9 cellular contexts compared by ENCODE assay signal in genomic region chr3:42572278-42572677, GRCh38. TPM values are rescaled to one million over a fixed set of nuclear protein-coding genes. Genes with fewer than 3 reads are reported as not detected.
A peak's percentile ranks its signal among the peaks of the same experiment; 100 is the strongest.
DNase-seq lines count a peak whose midpoint lies in the region; ATAC-seq, FAIRE-seq and TF ChIP-seq lines count a peak whose summit lies in the region.
"Had no signal": no experiment of that assay in that cellular context is flagged by ENCODE, and none has a peak within 500 bp of the region (broad histone marks: within the 10 kb centered on the region; RNA-seq: fewer than 3 reads in every experiment).

No MANE protein-coding gene starts in this region.

- peaks cover 10 to 24% (median 19%) of the 10 kb centered on the region in 7 donors for H3K9me3 Mint-ChIP-seq in CD14-positive monocyte

- FAIRE-seq in GM12891 (lab: Jason Lieb, UNC): peak; percentile 86

- no peaks in the 10 kb centered on the region for H3K27me3 Mint-ChIP-seq in CD14-positive monocyte (ENCODE audit: low read depth in 3 of 3)

- H3K18ac ChIP-seq in mesendoderm (ENCODE audit: low read length): no peak overlapping the region

- no peak overlapping the region for H3K56ac ChIP-seq in mesendoderm (ENCODE audit: low read length)

- no peaks in the 10 kb centered on the region for H3K4me1 ChIP-seq in mesendoderm (ENCODE audit: control insufficient read depth, low read depth, low read length)

- H4K5ac ChIP-seq in mesendoderm (ENCODE audit: low read length): no peak overlapping the region

- H3K23ac ChIP-seq in mesendoderm (ENCODE audit: low read length): no peak overlapping the region

- no peak overlapping the region for H2AK5ac ChIP-seq in mesendoderm (ENCODE audit: low read length)

- H3K36me3 ChIP-seq in mesendoderm (ENCODE audit: control insufficient read depth, insufficient read depth, low read length): no peaks in the 10 kb centered on the region

- no peak overlapping the region for H3K9ac ChIP-seq in mesendoderm (ENCODE audit: low read length)

- ATAC-seq in GM21576 (IDR thresholded peaks at IDR 0.05; ENCODE audit: unreplicated experiment): no peak

- no peak for TF ChIP-seq POLR2A in GM12891 (IDR thresholded peaks at IDR 0.05; ENCODE audit: low read depth, low read length)

- H3K4me3 ChIP-seq in choroid plexus epithelial cell (ENCODE audit: low read depth, low read length) (no peak overlapping the region), mesendoderm (ENCODE audit: low read length) (no peak overlapping the region)

- H2BK120ac ChIP-seq in mesendoderm (ENCODE audit: low read depth, low read length): no peak overlapping the region

- no peak overlapping the region for H3K4me2 ChIP-seq in mesendoderm (ENCODE audit: low read length)

- peak overlapping the region in 2 of 7 donors; percentile 5 to 7 for H3K27ac Mint-ChIP-seq in CD14-positive monocyte

- TF ChIP-seq CTCF in CD14-positive monocyte (IDR thresholded peaks at IDR 0.05): peak; percentile 47
- TF ChIP-seq CTCF in choroid plexus epithelial cell (conservative IDR thresholded peaks at IDR 0.05; ENCODE audit: low read depth, low read length): peak; percentile 71

- H4K8ac ChIP-seq in mesendoderm (ENCODE audit: low read depth, low read length): no peak overlapping the region

- peaks cover 5% of the 10 kb centered on the region for H3K4me1 Mint-ChIP-seq in CD14-positive monocyte

- no CpG with 5 or more reads among the region's 3 CpGs for WGBS in mesendoderm (ENCODE audit: extremely low coverage, insufficient coverage, low lambda C conversion rate)

- H3K27ac ChIP-seq in mesendoderm (ENCODE audit: low read depth, low read length): no peak overlapping the region

- H3K79me1 ChIP-seq in mesendoderm (ENCODE audit: low read length): peaks cover 3% of the 10 kb centered on the region

- H3K27me3 ChIP-seq in mesendoderm (ENCODE audit: insufficient read depth, low read length, poor library complexity): no peaks in the 10 kb centered on the region

- H2BK15ac ChIP-seq in mesendoderm (replicated peaks; ENCODE audit: low read depth): no peak overlapping the region

- H3K36me3 Mint-ChIP-seq in CD14-positive monocyte: peaks cover 43 to 61% of the 10 kb centered on the region in 2 donors

- no peak overlapping the region for H3K4ac ChIP-seq in mesendoderm (ENCODE audit: low read depth, low read length)

- H3K79me2 ChIP-seq in mesendoderm (ENCODE audit: control insufficient read depth, insufficient read depth, low read length): no peaks in the 10 kb centered on the region

- H2BK5ac ChIP-seq in mesendoderm (ENCODE audit: low read length): no peak overlapping the region

- no peak for DNase-seq in CD14-positive monocyte (ENCODE audit: low spot score)
- no peak for DNase-seq in GM12891 (ENCODE audit: insufficient read length, low spot score)
- peak; percentile 47 for DNase-seq in NCI-H69 (lab: John Stamatoyannopoulos, UW)
- peak; percentile 54 for DNase-seq in choroid plexus epithelial cell (ENCODE audit: low read depth)
- peak; percentile 91 for DNase-seq in mesendoderm
- no peak for DNase-seq in stimulated activated CD8-positive, alpha-beta memory T cell treated with anti-CD3 and anti-CD28 coated beads, Interleukin-4, amount 100 ng/mL, for 48 hours
- no peak for DNase-seq in NCI-H2196 (lab: John Stamatoyannopoulos, UW; ENCODE audit: unreplicated experiment)

- no peak overlapping the region for H3K4me3 Mint-ChIP-seq in CD14-positive monocyte
- H3K4me3 Mint-ChIP-seq: immature natural killer cell had no signal

- intact Hi-C loops in CD14-positive monocyte (cut with micrococcal nuclease): no loop called here

TF ChIP-seq in GM12891, 5 proteins besides CTCF, POLR2A, EP300 and RAD21:
- TF ChIP-seq TAF1 (IDR thresholded peaks at IDR 0.05; ENCODE audit: low read depth, low read length): no peak
- TF ChIP-seq POU2F2 (IDR thresholded peaks at IDR 0.05; ENCODE audit: low read depth, low read length): no peak
- no peak for TF ChIP-seq SPI1 (IDR thresholded peaks at IDR 0.05; ENCODE audit: low read depth, low read length)
- TF ChIP-seq PAX5 (IDR thresholded peaks at IDR 0.05; ENCODE audit: insufficient read depth, low read length, severe bottlenecking): no peak
- no peak for TF ChIP-seq POLR2AphosphoS5 (IDR thresholded peaks at IDR 0.05; ENCODE audit: low read depth, low read length)

RNA-seq across cellular contexts. Expression of gene SEC22C, which starts 9.5 kb away (rescaled TPM):
- polyA plus RNA-seq in CD14-positive monocyte: 10 to 100 TPM; 27.4 to 28.4 TPM
- polyA plus RNA-seq in GM12891 (2012; ENCODE audit: low read depth, missing spikeins): 18.5 TPM
- polyA plus RNA-seq in mesendoderm (2013, experiment 1 of 2): 23.5 TPM
- 24.1 TPM for polyA plus RNA-seq in mesendoderm (2013, experiment 2 of 2)

RNA-seq across cellular contexts. Expression of gene SS18L2, which starts 18.4 kb away (rescaled TPM):
- polyA plus RNA-seq in CD14-positive monocyte: 10 to 100 TPM; 89.1 TPM
- polyA plus RNA-seq in GM12891 (2012; ENCODE audit: low read depth, missing spikeins): 87.3 TPM
- 98.5 TPM for polyA plus RNA-seq in mesendoderm (2013, experiment 1 of 2)
- 94.4 TPM for polyA plus RNA-seq in mesendoderm (2013, experiment 2 of 2)

RNA-seq across cellular contexts. Expression of gene NKTR, which starts 28.2 kb away (rescaled TPM):
- 1 to 10 TPM; 2.6 to 5.8 TPM for polyA plus RNA-seq in CD14-positive monocyte
- 27.9 TPM for polyA plus RNA-seq in GM12891 (2012; ENCODE audit: low read depth, missing spikeins)
- polyA plus RNA-seq in mesendoderm (2013, experiment 1 of 2): 30.9 TPM
- 31.8 TPM for polyA plus RNA-seq in mesendoderm (2013, experiment 2 of 2)

Comparison
In these comparisons a context has a peak if more than half of its experiments do, and no peak if none do; other contexts are left out.
1. DNase-seq: peak in NCI-H69 (single experiment), choroid plexus epithelial cell (single experiment) and mesendoderm (single experiment); none in CD14-positive monocyte (single experiment), GM12891 (single experiment), stimulated activated CD8-positive, alpha-beta memory T cell treated with anti-CD3 and anti-CD28 coated beads, Interleukin-4, amount 100 ng/mL, for 48 hours (single experiment) and NCI-H2196 (single experiment).